In genomic region chr4:67934628-67935027, GRCh38 we compare ENCODE assay signal across 19 cellular contexts. TPM values are rescaled to one million over a fixed set of nuclear protein-coding genes. Genes with fewer than 3 reads are reported as not detected.
DNase-seq lines count a peak whose midpoint lies in the region; ATAC-seq, FAIRE-seq and TF ChIP-seq lines count a peak whose summit lies in the region.
"Had no signal": no experiment of that assay in that cellular context is flagged by ENCODE, and none has a peak within 500 bp of the region (broad histone marks: within the 10 kb centered on the region; RNA-seq: fewer than 3 reads in every experiment).

No MANE protein-coding gene starts in this region.

- H3K9me2 ChIP-seq in Loucy (replicated peaks; ENCODE audit: low read depth, low read length), result no peaks in the 10 kb centered on the region

- peaks cover 17% of the 10 kb centered on the region for H3K4me1 Mint-ChIP-seq in progenitor cell of endocrine pancreas (ENCODE audit: low read depth)
- H3K4me1 Mint-ChIP-seq in stimulated activated effector memory CD8-positive, alpha-beta T cell treated with anti-CD3 and anti-CD28 coated beads, Interleukin-12 subunit alpha, Interleukin-12 subunit beta, amount 100 ng/mL, for 72 hours, result no peaks in the 10 kb centered on the region
- H3K4me1 Mint-ChIP-seq in activated CD4-positive, alpha-beta T cell treated with anti-CD3 and anti-CD28 coated beads, Interleukin-2, amount 10 ng/mL, durations not matched to agents 7 days and 5 days, result no peaks in the 10 kb centered on the region
- H3K4me1 Mint-ChIP-seq: naive thymus-derived CD4-positive, alpha-beta T cell had no signal

- peak overlapping the region; percentile 47 for H3K9ac ChIP-seq in Loucy (ENCODE audit: low read depth, low read length, poor library complexity, severe bottlenecking)

- no peak for FAIRE-seq in bronchial epithelial cell (lab: Jason Lieb, UNC)
- FAIRE-seq: GM12892 had no signal

- TF ChIP-seq CTCF in Loucy (conservative IDR thresholded peaks at IDR 0.05; ENCODE audit: low read length) (no peak), bronchial epithelial cell (IDR thresholded peaks at IDR 0.05; ENCODE audit: insufficient read depth, low read length, severe bottlenecking) (no peak), progenitor cell of endocrine pancreas (IDR thresholded peaks at IDR 0.05; ENCODE audit: unreplicated experiment) (no peak)

- H3K36me3 Mint-ChIP-seq in progenitor cell of endocrine pancreas (ENCODE audit: insufficient read depth), result peaks cover 2% of the 10 kb centered on the region
- no peaks in the 10 kb centered on the region for H3K36me3 Mint-ChIP-seq in stimulated activated effector memory CD8-positive, alpha-beta T cell treated with anti-CD3 and anti-CD28 coated beads, Interleukin-12 subunit alpha, Interleukin-12 subunit beta, amount 100 ng/mL, for 72 hours
- no peaks in the 10 kb centered on the region for H3K36me3 Mint-ChIP-seq in activated CD4-positive, alpha-beta T cell treated with anti-CD3 and anti-CD28 coated beads, Interleukin-2, amount 10 ng/mL, durations not matched to agents 7 days and 5 days (ENCODE audit: low read depth)
- H3K36me3 Mint-ChIP-seq: naive thymus-derived CD4-positive, alpha-beta T cell had no signal

- H2AFZ ChIP-seq in Loucy (ENCODE audit: low read length), result no peak overlapping the region

- H3K4me1 ChIP-seq in Loucy (ENCODE audit: insufficient read depth, low read length, poor library complexity, severe bottlenecking), result peaks cover 18% of the 10 kb centered on the region
- H3K4me1 ChIP-seq: heart right ventricle, left ventricle myocardium inferior, psoas muscle had no signal

- H3K9me3 Mint-ChIP-seq in progenitor cell of endocrine pancreas (ENCODE audit: low read depth), result peaks cover 15% of the 10 kb centered on the region
- peaks cover 3% of the 10 kb centered on the region for H3K9me3 Mint-ChIP-seq in stimulated activated effector memory CD8-positive, alpha-beta T cell treated with anti-CD3 and anti-CD28 coated beads, Interleukin-12 subunit alpha, Interleukin-12 subunit beta, amount 100 ng/mL, for 72 hours
- H3K9me3 Mint-ChIP-seq in activated CD4-positive, alpha-beta T cell treated with anti-CD3 and anti-CD28 coated beads, Interleukin-2, amount 10 ng/mL, durations not matched to agents 7 days and 5 days, result no peaks in the 10 kb centered on the region

- H3K27me3 Mint-ChIP-seq in progenitor cell of endocrine pancreas, result no peaks in the 10 kb centered on the region
- H3K27me3 Mint-ChIP-seq in activated CD4-positive, alpha-beta T cell treated with anti-CD3 and anti-CD28 coated beads, Interleukin-2, amount 10 ng/mL, durations not matched to agents 7 days and 5 days, result peaks cover 8% of the 10 kb centered on the region

- H3K9me3 ChIP-seq in Loucy (ENCODE audit: insufficient read depth, low read depth, low read length), result no peaks in the 10 kb centered on the region
- H3K9me3 ChIP-seq: psoas muscle had no signal

- H3K4me3 ChIP-seq in Loucy (ENCODE audit: low read length, poor library complexity, severe bottlenecking) (peak overlapping the region; percentile 51), bronchial epithelial cell (ENCODE audit: low read depth, low read length) (no peak overlapping the region)
- H3K4me3 ChIP-seq: heart right ventricle, left ventricle myocardium inferior, psoas muscle had no signal

- CTCF ChIA-PET in activated CD4-positive, alpha-beta T cell treated with anti-CD3 and anti-CD28 coated beads, Interleukin-2, amount 10 ng/mL, durations not matched to agents 7 days and 5 days (lab: Charles Lee), result interaction anchor here (1.7 kb wide), 1 partner anchor 163 kb away, joined by 3 read pairs; no protein-coding TSS in a partner anchor

- peak; percentile 53 for DNase-seq in NCI-H2107 treated with DMSO at 0.1 percent for 48 hours (lab: John Stamatoyannopoulos, UW; ENCODE audit: unreplicated experiment)
- peak; percentile 62 for DNase-seq in bronchial epithelial cell (ENCODE audit: low read depth)
- no peak for DNase-seq in progenitor cell of endocrine pancreas (ENCODE audit: low spot score, unreplicated experiment)
- no peak for DNase-seq in stimulated activated effector memory CD8-positive, alpha-beta T cell treated with anti-CD3 and anti-CD28 coated beads, Interleukin-12 subunit alpha, Interleukin-12 subunit beta, amount 100 ng/mL, for 72 hours (ENCODE audit: low spot score in 2 of 2)
- DNase-seq in activated CD4-positive, alpha-beta T cell treated with anti-CD3 and anti-CD28 coated beads, Interleukin-2, amount 10 ng/mL, durations not matched to agents 7 days and 5 days, result no peak
- DNase-seq: activated CD4-positive, alpha-beta T cell treated with anti-CD3 and anti-CD28 coated beads, Interleukin-2, amount 50 U/mL, for 1 hour; cerebellar nuclear complex; heart right ventricle; left ventricle myocardium inferior; naive thymus-derived CD4-positive, alpha-beta T cell; NCI-H526; psoas muscle; stimulated activated CD4-positive, alpha-beta T cell treated with anti-CD3 and anti-CD28 coated beads, Interleukin-15, amount 100 ng/mL, for 24 hours; T-helper 9 cell had no signal

- no peaks in the 10 kb centered on the region for H3K27me3 ChIP-seq in Loucy (ENCODE audit: insufficient read depth, low read length, poor library complexity, severe bottlenecking)
- H3K27me3 ChIP-seq in bronchial epithelial cell (ENCODE audit: control insufficient read depth, insufficient read depth, low read length), result no peaks in the 10 kb centered on the region
- H3K27me3 ChIP-seq: heart right ventricle had no signal

- peak overlapping the region; percentile 73 for H3K4me2 ChIP-seq in Loucy (ENCODE audit: low read depth, low read length, poor library complexity, severe bottlenecking)

- H3K27ac Mint-ChIP-seq in progenitor cell of endocrine pancreas, result peak overlapping the region; percentile 35
- no peak overlapping the region for H3K27ac Mint-ChIP-seq in stimulated activated effector memory CD8-positive, alpha-beta T cell treated with anti-CD3 and anti-CD28 coated beads, Interleukin-12 subunit alpha, Interleukin-12 subunit beta, amount 100 ng/mL, for 72 hours
- no peak overlapping the region for H3K27ac Mint-ChIP-seq in activated CD4-positive, alpha-beta T cell treated with anti-CD3 and anti-CD28 coated beads, Interleukin-2, amount 10 ng/mL, durations not matched to agents 7 days and 5 days
- H3K27ac Mint-ChIP-seq: naive thymus-derived CD4-positive, alpha-beta T cell had no signal

- H3K4me3 Mint-ChIP-seq in progenitor cell of endocrine pancreas (ENCODE audit: low read depth), result no peak overlapping the region
- H3K4me3 Mint-ChIP-seq in stimulated activated effector memory CD8-positive, alpha-beta T cell treated with anti-CD3 and anti-CD28 coated beads, Interleukin-12 subunit alpha, Interleukin-12 subunit beta, amount 100 ng/mL, for 72 hours, result no peak overlapping the region
- H3K4me3 Mint-ChIP-seq in activated CD4-positive, alpha-beta T cell treated with anti-CD3 and anti-CD28 coated beads, Interleukin-2, amount 10 ng/mL, durations not matched to agents 7 days and 5 days, result no peak overlapping the region
- H3K4me3 Mint-ChIP-seq: naive thymus-derived CD4-positive, alpha-beta T cell had no signal

- POLR2A ChIA-PET in activated CD4-positive, alpha-beta T cell treated with anti-CD3 and anti-CD28 coated beads, Interleukin-2, amount 10 ng/mL, durations not matched to agents 7 days and 5 days (lab: Charles Lee), result no interaction called here

- no peaks in the 10 kb centered on the region for H4K20me1 ChIP-seq in Loucy (ENCODE audit: insufficient read depth, low read length, poor library complexity, severe bottlenecking)

- H3K36me3 ChIP-seq in Loucy (ENCODE audit: insufficient read depth, low read length), result no peaks in the 10 kb centered on the region
- no peaks in the 10 kb centered on the region for H3K36me3 ChIP-seq in bronchial epithelial cell (ENCODE audit: control insufficient read depth, insufficient read depth, low read length)
- H3K36me3 ChIP-seq: heart right ventricle, left ventricle myocardium inferior had no signal

- no peak for ATAC-seq in HG03521 (IDR thresholded peaks at IDR 0.05; ENCODE audit: unreplicated experiment)
- no peak for ATAC-seq in stimulated activated effector memory CD8-positive, alpha-beta T cell treated with anti-CD3 and anti-CD28 coated beads, Interleukin-12 subunit alpha, Interleukin-12 subunit beta, amount 100 ng/mL, for 72 hours
- ATAC-seq: heart right ventricle; naive thymus-derived CD4-positive, alpha-beta T cell; psoas muscle had no signal

- H3F3A ChIP-seq in Loucy (ENCODE audit: low read depth), result no peaks in the 10 kb centered on the region

- H3K79me2 ChIP-seq in Loucy (ENCODE audit: insufficient read depth, low read length), result no peaks in the 10 kb centered on the region

RNA-seq across cellular contexts. Expression of gene TMPRSS11A, which starts 28.7 kb away (rescaled TPM):
- total RNA-seq in bronchial epithelial cell, result 0.38 TPM in 1 of 2 replicates, not detected in the other
- total RNA-seq in progenitor cell of endocrine pancreas, result not detected in 2 replicates
- total RNA-seq in activated CD4-positive, alpha-beta T cell treated with anti-CD3 and anti-CD28 coated beads, Interleukin-2, amount 10 ng/mL, durations not matched to agents 7 days and 5 days, result not detected
- total RNA-seq: heart right ventricle; left ventricle myocardium inferior; MCF 10A; naive thymus-derived CD4-positive, alpha-beta T cell; psoas muscle; temporal lobe had no signal

RNA-seq across cellular contexts. Expression of gene TMPRSS11D, which starts 50.8 kb away (rescaled TPM):
- total RNA-seq in bronchial epithelial cell, result 8.7 and 15.1 TPM in 2 replicates
- not detected in 2 replicates for total RNA-seq in progenitor cell of endocrine pancreas
- not detected for total RNA-seq in activated CD4-positive, alpha-beta T cell treated with anti-CD3 and anti-CD28 coated beads, Interleukin-2, amount 10 ng/mL, durations not matched to agents 7 days and 5 days
- total RNA-seq: heart right ventricle; left ventricle myocardium inferior; MCF 10A; naive thymus-derived CD4-positive, alpha-beta T cell; psoas muscle; temporal lobe had no signal

Comparison
In these comparisons a context has a peak if more than half of its experiments do, and no peak if none do; other contexts are left out.
1. DNase-seq: peak in NCI-H2107 treated with DMSO at 0.1 percent for 48 hours (single experiment) and bronchial epithelial cell (single experiment); none in progenitor cell of endocrine pancreas (single experiment), stimulated activated effector memory CD8-positive, alpha-beta T cell treated with anti-CD3 and anti-CD28 coated beads, Interleukin-12 subunit alpha, Interleukin-12 subunit beta, amount 100 ng/mL, for 72 hours (0 of 2) and activated CD4-positive, alpha-beta T cell treated with anti-CD3 and anti-CD28 coated beads, Interleukin-2, amount 10 ng/mL, durations not matched to agents 7 days and 5 days (single experiment).